ENCODE assay signal across 8 cellular contexts in the genomic region with DNA sequence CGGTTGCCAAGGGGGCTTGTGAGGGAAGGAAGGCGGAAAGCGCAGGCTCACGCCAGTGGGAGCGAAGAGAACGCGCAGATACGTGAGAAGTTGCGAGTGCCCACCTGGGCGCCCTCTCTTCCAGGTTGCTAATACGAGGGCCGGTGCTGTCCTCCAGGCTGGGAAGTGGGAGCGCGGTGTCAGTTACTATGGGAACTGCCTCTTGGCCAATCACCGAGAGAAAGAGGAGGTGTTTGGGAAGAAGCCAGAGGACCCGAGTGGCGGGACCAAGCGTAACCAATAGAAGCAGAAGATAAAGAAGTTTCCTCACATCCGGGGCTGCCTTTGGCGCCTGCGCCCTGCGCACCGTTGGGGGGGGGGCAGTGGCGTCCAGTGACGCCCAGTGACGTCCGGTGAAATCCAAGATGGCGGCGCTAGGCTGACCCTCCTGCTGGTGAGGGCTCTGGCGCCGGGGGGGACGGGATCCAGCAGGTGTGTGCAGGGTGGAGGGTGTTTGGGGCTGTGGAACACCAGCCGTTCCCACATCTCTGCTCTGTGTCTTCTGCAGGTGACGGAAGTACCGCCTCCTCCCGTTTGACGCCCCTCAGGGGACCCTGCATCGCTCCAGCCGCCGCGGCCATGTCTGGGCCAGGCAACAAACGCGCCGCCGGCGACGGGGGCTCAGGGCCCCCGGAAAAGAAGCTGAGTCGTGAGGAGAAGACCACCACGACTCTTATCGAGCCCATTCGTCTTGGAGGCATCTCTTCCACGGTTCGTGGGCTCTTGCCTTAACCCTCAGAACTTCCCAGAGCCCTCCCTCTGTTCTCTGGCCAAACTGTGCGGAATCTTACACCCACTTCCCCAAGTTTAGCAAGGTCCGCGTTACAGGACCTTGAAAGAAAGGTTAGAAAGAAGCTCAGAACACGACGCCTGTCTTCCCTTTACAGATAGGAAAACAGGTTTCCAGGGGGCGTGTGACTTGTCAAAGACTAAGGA. TPM values are rescaled to one million over a fixed set of nuclear protein-coding genes. Genes with fewer than 3 reads are reported as not detected.
A peak's percentile ranks its signal among the peaks of the same experiment; 100 is the strongest.
DNase-seq lines count a peak whose midpoint lies in the region; ATAC-seq and TF ChIP-seq lines count a peak whose summit lies in the region.

TSS of gene CFAP119 (minus strand) at position 135 of the 975 bp plus-strand sequence. CDS start 314 bp downstream, outside the sequence.
TSS of gene RNF40 (plus strand) at position 395 of the 975 bp plus-strand sequence. CDS start at position 619, 224 bp downstream.

- peaks cover 65% of the 10 kb centered on the region for H3K36me3 Mint-ChIP-seq in endodermal cell (ENCODE audit: low read depth)

- no peak within 1 kb of the TSS for H2BK120ac ChIP-seq in mesendoderm (ENCODE audit: low read depth, low read length)

- peak within 1 kb of the TSS; percentile 85 for H3K4me3 Mint-ChIP-seq in endodermal cell

- in situ Hi-C loops in Caki2 (cut with HindIII; ENCODE audit: low pct_unique_long_range_greater_than_20kb, low sequenced_read_pairs) = loop anchor here (25.0 kb wide), 1 partner anchor 175 kb away; the partner anchor contains the start of gene ORAI3

- H3K27ac Mint-ChIP-seq in endodermal cell = peak within 1 kb of the TSS; percentile 96

- ATAC-seq in GM21390 (IDR thresholded peaks at IDR 0.05; ENCODE audit: unreplicated experiment) = peak; percentile 82

- H3K79me2 ChIP-seq in mesendoderm (ENCODE audit: control insufficient read depth, insufficient read depth, low read length) = peaks cover 15% of the 10 kb centered on the region

- no peak for TF ChIP-seq CTCF in endodermal cell (conservative IDR thresholded peaks at IDR 0.05)

- WGBS in endodermal cell (ENCODE audit: insufficient coverage in 1 of 2, insufficient read length in 1 of 2), 2 experiments = 1 to 2% methylated on average over 31 to 60 of the region's 60 CpGs
- no CpG with 5 or more reads among the region's 60 CpGs for WGBS in mesendoderm (ENCODE audit: extremely low coverage, insufficient coverage, low lambda C conversion rate)

- no peaks in the 10 kb centered on the region for H3K9me3 Mint-ChIP-seq in endodermal cell

- peak within 1 kb of the TSS; percentile 99 for H3K4me2 ChIP-seq in mesendoderm (ENCODE audit: low read length)

- H3K4me1 ChIP-seq in endodermal cell (ENCODE audit: control insufficient read depth, insufficient read depth, low read length) = peaks cover 8% of the 10 kb centered on the region
- no peaks in the 10 kb centered on the region for H3K4me1 ChIP-seq in mesendoderm (ENCODE audit: control insufficient read depth, low read depth, low read length)

- peak within 1 kb of the TSS; percentile 73 for H3K27ac ChIP-seq in endodermal cell (ENCODE audit: low read depth, low read length)
- peak within 1 kb of the TSS; percentile 45 for H3K27ac ChIP-seq in mesendoderm (ENCODE audit: low read depth, low read length)

- H3K27me3 Mint-ChIP-seq in endodermal cell (ENCODE audit: insufficient read depth) = no peaks in the 10 kb centered on the region

- H2BK15ac ChIP-seq in mesendoderm (replicated peaks; ENCODE audit: low read depth) = no peak within 1 kb of the TSS

- no peak within 1 kb of the TSS for H4K5ac ChIP-seq in mesendoderm (ENCODE audit: low read length)

- peak within 1 kb of the TSS; percentile 73 for H2AK5ac ChIP-seq in mesendoderm (ENCODE audit: low read length)

- no peak within 1 kb of the TSS for H3K23ac ChIP-seq in mesendoderm (ENCODE audit: low read length)

- no peaks in the 10 kb centered on the region for H3K27me3 ChIP-seq in endodermal cell (ENCODE audit: control insufficient read depth, insufficient read depth, low read length, poor library complexity, severe bottlenecking)
- no peaks in the 10 kb centered on the region for H3K27me3 ChIP-seq in mesendoderm (ENCODE audit: insufficient read depth, low read length, poor library complexity)

- peaks cover 13% of the 10 kb centered on the region for H3K4me1 Mint-ChIP-seq in endodermal cell

- H3K4ac ChIP-seq in mesendoderm (ENCODE audit: low read depth, low read length) = no peak within 1 kb of the TSS

- H3K4me3 ChIP-seq in endodermal cell (ENCODE audit: low read length) = peak within 1 kb of the TSS; percentile 97
- peak within 1 kb of the TSS; percentile 97 for H3K4me3 ChIP-seq in mesendoderm (ENCODE audit: low read length)

- H3K18ac ChIP-seq in mesendoderm (ENCODE audit: low read length) = no peak within 1 kb of the TSS

- no peaks in the 10 kb centered on the region for H3K9me3 ChIP-seq in endodermal cell (ENCODE audit: control insufficient read depth, low read length)

- DNase-seq in Caki2 (ENCODE audit: low read depth) (peak; percentile 99), HUDEP-2 (lab: John Stamatoyannopoulos, UW; ENCODE audit: unreplicated experiment in 76 of 76) (peak in 75 of 76 experiments; percentile 68 to 98 (median 94)), NOMO-1 treated with dmso at 0.1 percent for 144 hours (lab: John Stamatoyannopoulos, UW; ENCODE audit: unreplicated experiment) (peak; percentile 95), endodermal cell (peak; percentile 99), mesendoderm (peak; percentile 99)
- DNase-seq in activated CD8-positive, alpha-beta memory T cell treated with anti-CD3 and anti-CD28 coated beads, Interleukin-2, amount 50 U/mL, for 1 hour (ENCODE audit: extremely low read depth) = peak; percentile 61
- peak; percentile 87 for DNase-seq in stimulated activated CD8-positive, alpha-beta memory T cell treated with anti-CD3 and anti-CD28 coated beads, Interleukin-12 subunit alpha, Interleukin-12 subunit beta, amount 100 ng/mL, for 4 hours (ENCODE audit: low read depth)

- H3K56ac ChIP-seq in mesendoderm (ENCODE audit: low read length) = peak within 1 kb of the TSS; percentile 100

- peak within 1 kb of the TSS; percentile 92 for H3K9ac ChIP-seq in endodermal cell (ENCODE audit: extremely low read depth, low read length, poor library complexity, severe bottlenecking)
- peak within 1 kb of the TSS; percentile 98 for H3K9ac ChIP-seq in mesendoderm (ENCODE audit: low read length)

- H2BK5ac ChIP-seq in mesendoderm (ENCODE audit: low read length) = no peak within 1 kb of the TSS

- H3K36me3 ChIP-seq in endodermal cell (ENCODE audit: control insufficient read depth, insufficient read depth, low read length) (peaks cover 73% of the 10 kb centered on the region), mesendoderm (ENCODE audit: control insufficient read depth, insufficient read depth, low read length) (peaks cover 16% of the 10 kb centered on the region)

- peaks cover 16% of the 10 kb centered on the region for H3K79me1 ChIP-seq in mesendoderm (ENCODE audit: low read length)

- H4K8ac ChIP-seq in mesendoderm (ENCODE audit: low read depth, low read length) = no peak within 1 kb of the TSS

RNA-seq across cellular contexts. Expression of gene CFAP119, which starts in this region (rescaled TPM):
- 7.2 and 12.3 TPM in 2 replicates for total RNA-seq in Caki2 (2014; rRNA removed; shearing (Covaris generic); ENCODE audit: low replicate concordance)
- 10 to 100 TPM in 1 of 2 donors, 1 to 10 TPM in 1; 6.9 to 12.6 TPM for total RNA-seq in endodermal cell
- 8.2 TPM for polyA plus RNA-seq in endodermal cell (2013, experiment 1 of 2)
- polyA plus RNA-seq in endodermal cell (2013, experiment 2 of 2) = 9.1 TPM
- polyA plus RNA-seq in mesendoderm (2013, experiment 1 of 2) = 3.4 TPM
- 2.5 TPM for polyA plus RNA-seq in mesendoderm (2013, experiment 2 of 2)

RNA-seq across cellular contexts. Expression of gene RNF40, which starts in this region (rescaled TPM):
- total RNA-seq in Caki2 (2014; rRNA removed; shearing (Covaris generic); ENCODE audit: low replicate concordance) = 107 and 110 TPM in 2 replicates
- 10 to 100 TPM; 88.4 to 95.8 TPM for total RNA-seq in endodermal cell
- polyA plus RNA-seq in endodermal cell (2013, experiment 1 of 2) = 89.1 TPM
- 85.4 TPM for polyA plus RNA-seq in endodermal cell (2013, experiment 2 of 2)
- 42.9 TPM for polyA plus RNA-seq in mesendoderm (2013, experiment 1 of 2)
- 41.1 TPM for polyA plus RNA-seq in mesendoderm (2013, experiment 2 of 2)

Comparison
In these comparisons a context has a peak if more than half of its experiments do, and no peak if none do; other contexts are left out.
1. Peak in every context shown above with its lines: DNase-seq, ATAC-seq, H3K4me3 ChIP-seq and H3K27ac ChIP-seq.